ENCODE assay signal across 1 cellular context in genomic region chr19:43639507-43640423, GRCh38.
TF ChIP-seq lines count a peak whose summit lies in the region.

A gene with protein sequence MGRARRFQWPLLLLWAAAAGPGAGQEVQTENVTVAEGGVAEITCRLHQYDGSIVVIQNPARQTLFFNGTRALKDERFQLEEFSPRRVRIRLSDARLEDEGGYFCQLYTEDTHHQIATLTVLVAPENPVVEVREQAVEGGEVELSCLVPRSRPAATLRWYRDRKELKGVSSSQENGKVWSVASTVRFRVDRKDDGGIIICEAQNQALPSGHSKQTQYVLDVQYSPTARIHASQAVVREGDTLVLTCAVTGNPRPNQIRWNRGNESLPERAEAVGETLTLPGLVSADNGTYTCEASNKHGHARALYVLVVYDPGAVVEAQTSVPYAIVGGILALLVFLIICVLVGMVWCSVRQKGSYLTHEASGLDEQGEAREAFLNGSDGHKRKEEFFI (minus strand): TSS chr19:43639850. CDS start chr19:43639790, 60 bp downstream.

TF ChIP-seq in H1, 55 proteins besides CTCF, POLR2A, EP300 and RAD21 (continued from another document):
- TF ChIP-seq, protein P1, sequence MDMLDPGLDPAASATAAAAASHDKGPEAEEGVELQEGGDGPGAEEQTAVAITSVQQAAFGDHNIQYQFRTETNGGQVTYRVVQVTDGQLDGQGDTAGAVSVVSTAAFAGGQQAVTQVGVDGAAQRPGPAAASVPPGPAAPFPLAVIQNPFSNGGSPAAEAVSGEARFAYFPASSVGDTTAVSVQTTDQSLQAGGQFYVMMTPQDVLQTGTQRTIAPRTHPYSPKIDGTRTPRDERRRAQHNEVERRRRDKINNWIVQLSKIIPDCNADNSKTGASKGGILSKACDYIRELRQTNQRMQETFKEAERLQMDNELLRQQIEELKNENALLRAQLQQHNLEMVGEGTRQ (IDR thresholded peaks at IDR 0.05; ENCODE audit: low read length) = peak; percentile 22; the same call in 1 of the 2 replicates
- TF ChIP-seq SRF (IDR thresholded peaks at IDR 0.05; ENCODE audit: low read depth, low read length) (no peak), SIX5 (IDR thresholded peaks at IDR 0.05; ENCODE audit: low read depth, low read length) (no peak), RXRA (IDR thresholded peaks at IDR 0.05; ENCODE audit: insufficient read depth, low read depth, low read length) (no peak), PHF8 (conservative IDR thresholded peaks at IDR 0.05; ENCODE audit: low read depth, low read length) (0 out of 2 replicates have a peak, but pooled peaks have one; percentile 32), TAF1 (IDR thresholded peaks at IDR 0.05; ENCODE audit: low read depth, low read length) (no peak), CTBP2 (IDR thresholded peaks at IDR 0.05; ENCODE audit: borderline replicate concordance, insufficient read depth, insufficient read length, low read length) (no peak), RBBP5 (IDR thresholded peaks at IDR 0.05; ENCODE audit: borderline replicate concordance, low read depth, low read length) (peak; percentile 33; the same call in 1 of the 2 replicates), HDAC6 (IDR thresholded peaks at IDR 0.05; ENCODE audit: low read depth, low read length) (no peak), HDAC2 (IDR thresholded peaks at IDR 0.05; ENCODE audit: borderline replicate concordance in 1 of 2, low read depth in 2 of 2, low read length in 2 of 2) (peak in 1 of 2 experiments; percentile 20; a peak in 1 of 4 replicates), RFX5 (IDR thresholded peaks at IDR 0.05; ENCODE audit: borderline replicate concordance, low read depth, low read length) (no peak), SIN3A (conservative IDR thresholded peaks at IDR 0.05 in 1 of 2, IDR thresholded peaks at IDR 0.05 in 1 of 2; ENCODE audit: low read depth in 1 of 2, low read length in 2 of 2) (0 out of 4 replicates have a peak, but pooled peaks of 1 of the 2 experiments have one; percentile 20), KDM4A (IDR thresholded peaks at IDR 0.05; ENCODE audit: low read depth, low read length, severe bottlenecking) (peak; percentile 97)
- TF ChIP-seq, protein P2, sequence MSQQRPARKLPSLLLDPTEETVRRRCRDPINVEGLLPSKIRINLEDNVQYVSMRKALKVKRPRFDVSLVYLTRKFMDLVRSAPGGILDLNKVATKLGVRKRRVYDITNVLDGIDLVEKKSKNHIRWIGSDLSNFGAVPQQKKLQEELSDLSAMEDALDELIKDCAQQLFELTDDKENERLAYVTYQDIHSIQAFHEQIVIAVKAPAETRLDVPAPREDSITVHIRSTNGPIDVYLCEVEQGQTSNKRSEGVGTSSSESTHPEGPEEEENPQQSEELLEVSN (IDR thresholded peaks at IDR 0.05) = peak; percentile 94
